In the genomic region with DNA sequence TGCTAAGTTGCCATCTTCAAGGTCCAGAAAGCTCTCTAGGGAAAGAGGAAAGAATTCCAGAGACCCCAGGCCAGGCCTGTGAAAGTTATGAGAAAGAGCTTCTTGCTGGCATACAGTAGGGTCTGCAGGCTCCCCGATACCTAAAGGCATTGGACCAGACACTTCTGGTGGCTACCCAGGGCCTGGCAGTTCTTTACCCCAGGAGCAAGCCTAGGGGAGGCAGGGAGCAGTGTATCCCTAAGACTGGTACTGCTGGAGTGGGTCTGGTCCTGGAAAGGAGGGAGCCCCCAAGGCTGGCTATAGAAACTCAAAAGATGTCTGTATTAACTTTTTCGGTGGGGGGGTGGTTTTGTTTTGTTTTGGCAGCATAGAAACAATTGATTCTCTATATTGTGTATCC, we compare ENCODE assay signal across 18 cellular contexts. TPM values are rescaled to one million over a fixed set of nuclear protein-coding genes. Genes with fewer than 3 reads are reported as not detected.
A peak's percentile ranks its signal among the peaks of the same experiment; 100 is the strongest.
DNase-seq lines count a peak whose midpoint lies in the region; ATAC-seq, FAIRE-seq and TF ChIP-seq lines count a peak whose summit lies in the region.
"Had no signal": no experiment of that assay in that cellular context is flagged by ENCODE, and none has a peak within 500 bp of the region (broad histone marks: within the 10 kb centered on the region; RNA-seq: fewer than 3 reads in every experiment).

No MANE protein-coding gene starts in this region.

- no peak overlapping the region for H2BK5ac ChIP-seq in H9 (ENCODE audit: insufficient read length, low read length)

- H3K36me3 ChIP-seq in heart right ventricle (peaks cover 0 to 56% (median 23%) of the 10 kb centered on the region in 9 donors), K562 (ENCODE audit: control insufficient read depth, insufficient read depth, low read length) (peaks cover 43% of the 10 kb centered on the region; the same call in 2 of the 3 replicates), thoracic aorta (peaks cover 30% of the 10 kb centered on the region)

- no peak overlapping the region for H3K4me2 ChIP-seq in H9 (ENCODE audit: insufficient read depth, insufficient read length, low read length)
- no peak overlapping the region for H3K4me2 ChIP-seq in K562 (ENCODE audit: insufficient read depth, low read length)
- H3K4me2 ChIP-seq: KMS-11 had no signal

- H3K27me3 Mint-ChIP-seq in H9 (ENCODE audit: low read depth): no peaks in the 10 kb centered on the region
- no peaks in the 10 kb centered on the region for H3K27me3 Mint-ChIP-seq in activated CD8-positive, alpha-beta T cell treated with anti-CD3 and anti-CD28 coated beads, Interleukin-2, amount 10 ng/mL, durations not matched to agents 7 days and 5 days (ENCODE audit: low read depth)

- POLR2A ChIA-PET in K562 (lab: Yijun Ruan, JAX): interaction anchor here (1.0 to 1.2 kb wide), 4 partner anchors 9 to 26 kb away, joined by 4 to 8 read pairs (median 4); no protein-coding TSS in a partner anchor
- POLR2A ChIA-PET in activated CD8-positive, alpha-beta T cell treated with anti-CD3 and anti-CD28 coated beads, Interleukin-2, amount 10 ng/mL, durations not matched to agents 7 days and 5 days (lab: Charles Lee): interaction anchor here (0.9 kb wide), 1 partner anchor 10 kb away, joined by 3 read pairs; no protein-coding TSS in a partner anchor

- H3K36me3 Mint-ChIP-seq in H9 (ENCODE audit: insufficient read depth in 1 of 3, low read depth in 3 of 3): peaks cover 37 to 53% (median 37%) of the 10 kb centered on the region in 3 experiments; a peak in 6 of 7 replicates
- peaks cover 49% of the 10 kb centered on the region for H3K36me3 Mint-ChIP-seq in activated CD8-positive, alpha-beta T cell treated with anti-CD3 and anti-CD28 coated beads, Interleukin-2, amount 10 ng/mL, durations not matched to agents 7 days and 5 days (ENCODE audit: low read depth)

- no peak overlapping the region for H4K5ac ChIP-seq in H9 (ENCODE audit: insufficient read length, low read depth, low read length)

- TF ChIP-seq CTCF in heart right ventricle (IDR thresholded peaks at IDR 0.05) (no peak), H9 (conservative IDR thresholded peaks at IDR 0.05) (no peak), K562 (IDR thresholded peaks at IDR 0.05 in 2 of 3, conservative IDR thresholded peaks at IDR 0.05 in 1 of 3; ENCODE audit: insufficient read depth in 2 of 3, low read depth in 1 of 3, low read length in 3 of 3) (no peak), thoracic aorta (IDR thresholded peaks at IDR 0.05) (no peak)

- H3K4me1 ChIP-seq in heart right ventricle: peaks cover 6 to 22% (median 15%) of the 10 kb centered on the region in 9 donors
- no peaks in the 10 kb centered on the region for H3K4me1 ChIP-seq in H9 (ENCODE audit: insufficient read depth, low read length)
- H3K4me1 ChIP-seq in K562 (replicated peaks in 1 of 2; ENCODE audit: control insufficient read depth in 2 of 2, insufficient read depth in 2 of 2, low read length in 2 of 2): 0 out of 5 replicates have a peak, but pooled peaks cover 0 to 2% of the 10 kb centered on the region in 2 experiments
- H3K4me1 ChIP-seq in thoracic aorta (ENCODE audit: control insufficient read depth in 1 of 2, low read depth in 2 of 2): peaks cover 6 to 19% of the 10 kb centered on the region in 2 donors

- H3K18ac ChIP-seq in H9 (ENCODE audit: insufficient read length, low read depth, low read length): no peak overlapping the region

- H3K27me3 ChIP-seq in heart right ventricle (no peaks in the 10 kb centered on the region), H9 (ENCODE audit: insufficient read depth, low read length) (no peaks in the 10 kb centered on the region), K562 (ENCODE audit: control insufficient read depth in 2 of 2, insufficient read depth in 2 of 2, low read length in 2 of 2) (no peaks in the 10 kb centered on the region), thoracic aorta (replicated peaks; ENCODE audit: insufficient read depth) (no peaks in the 10 kb centered on the region)

- no peaks in the 10 kb centered on the region for H4K20me1 ChIP-seq in H9 (ENCODE audit: control insufficient read depth, insufficient read depth, insufficient read length)
- peaks cover 6% of the 10 kb centered on the region; the same call in 1 of the 2 replicates for H4K20me1 ChIP-seq in K562 (replicated peaks; ENCODE audit: control insufficient read depth, insufficient read depth, low read length)

- no peaks in the 10 kb centered on the region for H3K79me2 ChIP-seq in H9 (ENCODE audit: insufficient read depth, low read length)
- H3K79me2 ChIP-seq in K562 (ENCODE audit: control insufficient read depth, insufficient read depth, low read length): no peaks in the 10 kb centered on the region

- in situ Hi-C loops in K562 (cut with MboI): no loop called here

- no peak overlapping the region for H3K4me3 Mint-ChIP-seq in H9
- H3K4me3 Mint-ChIP-seq in activated CD8-positive, alpha-beta T cell treated with anti-CD3 and anti-CD28 coated beads, Interleukin-2, amount 10 ng/mL, durations not matched to agents 7 days and 5 days: no peak overlapping the region
- H3K4me3 Mint-ChIP-seq: CD8-positive, alpha-beta T cell had no signal

- no peak overlapping the region for H4K8ac ChIP-seq in H9 (replicated peaks; ENCODE audit: insufficient read length, low read depth, low read length)

- H3K56ac ChIP-seq in H9 (ENCODE audit: insufficient read length, low read depth, low read length): no peak overlapping the region

- no peaks in the 10 kb centered on the region for H3K23me2 ChIP-seq in H9 (ENCODE audit: insufficient read length, low read depth, low read length, poor library complexity, severe bottlenecking)

- intact Hi-C loops in heart right ventricle (cut with DNase I) (no loop called here), Right ventricle myocardium inferior (cut with DNase I) (no loop called here), K562 (cut with micrococcal nuclease) (no loop called here)

- DNase-seq in heart right ventricle: no peak
- no peak for DNase-seq in Right ventricle myocardium inferior (ENCODE audit: missing footprints)
- no peak for DNase-seq in H9
- DNase-seq in K562 (ENCODE audit: extremely low read depth in 1 of 4, low spot score in 3 of 4): no peak
- DNase-seq in thoracic aorta (ENCODE audit: low spot score): no peak
- no peak for DNase-seq in activated CD8-positive, alpha-beta T cell treated with anti-CD3 and anti-CD28 coated beads, Interleukin-2, amount 10 ng/mL, durations not matched to agents 7 days and 5 days
- no peak for DNase-seq in effector CD4-positive, alpha-beta T cell
- DNase-seq: ACHN; CD8-positive, alpha-beta T cell; DMS79 treated with DMSO at 0.1 percent for 48 hours; NCI-H1092; NCI-H345; PC-3 had no signal

- no peaks in the 10 kb centered on the region for H3K9me3 Mint-ChIP-seq in H9
- no peaks in the 10 kb centered on the region for H3K9me3 Mint-ChIP-seq in activated CD8-positive, alpha-beta T cell treated with anti-CD3 and anti-CD28 coated beads, Interleukin-2, amount 10 ng/mL, durations not matched to agents 7 days and 5 days (ENCODE audit: insufficient read depth)
- H3K9me3 Mint-ChIP-seq: CD8-positive, alpha-beta T cell had no signal

- ATAC-seq in heart right ventricle (peak in 4 of 8 donors; percentile 6 to 20 (median 12)), Right ventricle myocardium inferior (no peak), K562 (peak; percentile 57), thoracic aorta (ENCODE audit: insufficient number of reproducible peaks, low FRiP score, low read depth) (no peak), GM21825 (IDR thresholded peaks at IDR 0.05; ENCODE audit: unreplicated experiment) (no peak)
- ATAC-seq in activated CD8-positive, alpha-beta T cell treated with anti-CD3 and anti-CD28 coated beads, Interleukin-2, amount 10 ng/mL, durations not matched to agents 7 days and 5 days: no peak
- ATAC-seq: CD8-positive, alpha-beta T cell; PC-3 had no signal

- no peaks in the 10 kb centered on the region for H3K4me1 Mint-ChIP-seq in H9
- H3K4me1 Mint-ChIP-seq in activated CD8-positive, alpha-beta T cell treated with anti-CD3 and anti-CD28 coated beads, Interleukin-2, amount 10 ng/mL, durations not matched to agents 7 days and 5 days (ENCODE audit: low read depth): peaks cover 4% of the 10 kb centered on the region

- H3K4me3 ChIP-seq in heart right ventricle: no peak overlapping the region
- no peak overlapping the region for H3K4me3 ChIP-seq in K562
- H3K4me3 ChIP-seq in thoracic aorta: no peak overlapping the region

- no peak for FAIRE-seq in K562 (lab: Jason Lieb, UNC)
- FAIRE-seq: D721Med, G401.6, H54 had no signal

- BruUV-seq in K562 (replicated peaks; lab: Mats Ljungman, UMichigan): no TSS peak

- TF ChIP-seq POLR2A in K562 (conservative IDR thresholded peaks at IDR 0.05): 0 out of 2 replicates have a peak, but pooled peaks have one; percentile 47

- no peak overlapping the region for H3T11ph ChIP-seq in H9 (ENCODE audit: low read length)

- no peak overlapping the region for H2BK12ac ChIP-seq in H9 (ENCODE audit: insufficient read length, low read depth, low read length)

- H3K27ac Mint-ChIP-seq in H9: peak overlapping the region in 2 of 3 experiments; percentile 62 to 73; a peak in 2 of 7 replicates
- H3K27ac Mint-ChIP-seq in activated CD8-positive, alpha-beta T cell treated with anti-CD3 and anti-CD28 coated beads, Interleukin-2, amount 10 ng/mL, durations not matched to agents 7 days and 5 days: no peak overlapping the region

- CTCF ChIA-PET in K562 (lab: Yijun Ruan, JAX; ENCODE audit: low intra/inter-chr PET ratio): no interaction called here
- CTCF ChIA-PET in activated CD8-positive, alpha-beta T cell treated with anti-CD3 and anti-CD28 coated beads, Interleukin-2, amount 10 ng/mL, durations not matched to agents 7 days and 5 days (lab: Charles Lee): no interaction called here

- WGBS in heart right ventricle, 2 donors: 91% methylated on average over 2 of the region's 2 CpGs
- WGBS in H9 (ENCODE audit: extremely low coverage, insufficient read length, low lambda C conversion rate): no CpG with 5 or more reads among the region's 2 CpGs
- WGBS in K562 (ENCODE audit: insufficient coverage, low coverage, missing lambda C conversion rate): 77% methylated on average over 2 of the region's 2 CpGs

- no peak overlapping the region for H4K91ac ChIP-seq in H9 (ENCODE audit: insufficient read length, low read depth, low read length)

- peak overlapping the region in 9 of 10 donors; percentile 1 to 82 (median 71) for H3K27ac ChIP-seq in heart right ventricle
- no peak overlapping the region for H3K27ac ChIP-seq in H9 (ENCODE audit: insufficient read length, low read depth, low read length)
- no peak overlapping the region for H3K27ac ChIP-seq in K562 (ENCODE audit: extremely low read depth, low read depth, low read length)
- H3K27ac ChIP-seq in thoracic aorta: peak overlapping the region; percentile 49 to 51
- H3K27ac ChIP-seq: KMS-11 had no signal

- no peak overlapping the region for H2BK15ac ChIP-seq in H9 (ENCODE audit: low read depth, low read length)

- no peak overlapping the region for H3K14ac ChIP-seq in H9 (ENCODE audit: insufficient read depth, low read length)

- H3K4ac ChIP-seq in H9 (ENCODE audit: low read depth, low read length): no peak overlapping the region

- no peak overlapping the region for H3K23ac ChIP-seq in H9 (ENCODE audit: insufficient read length, low read depth, low read length)

- no peak for TF ChIP-seq EP300 in K562 (IDR thresholded peaks at IDR 0.05; ENCODE audit: low read length)

- H2BK20ac ChIP-seq in H9 (ENCODE audit: low read depth, low read length, poor library complexity, severe bottlenecking): no peak overlapping the region

- TF ChIP-seq RAD21 in K562 (CRISPR knock-in tag; conservative IDR thresholded peaks at IDR 0.05 in 1 of 2, IDR thresholded peaks at IDR 0.05 in 1 of 2): no peak

- H3K79me1 ChIP-seq in H9 (ENCODE audit: insufficient read depth, low read depth, low read length, poor library complexity, severe bottlenecking): no peaks in the 10 kb centered on the region

- H3K9me1 ChIP-seq in K562 (ENCODE audit: control insufficient read depth, insufficient read depth, low read length): peaks cover 4% of the 10 kb centered on the region

- no peak overlapping the region for H2BK120ac ChIP-seq in H9 (ENCODE audit: low read depth, low read length, poor library complexity, severe bottlenecking)

- no peak overlapping the region for H2AK5ac ChIP-seq in H9 (ENCODE audit: insufficient read length, low read length)

- H2AFZ ChIP-seq in H9 (ENCODE audit: low read length) (no peak overlapping the region), K562 (ENCODE audit: low read depth, low read length) (no peak overlapping the region)

- H3K9ac ChIP-seq in H9 (ENCODE audit: extremely low read depth, insufficient read length, low read length) (no peak overlapping the region), K562 (ENCODE audit: insufficient read depth in 1 of 2, low read depth in 2 of 2, low read length in 2 of 2) (peak overlapping the region in 1 of 2 experiments; percentile 28; a peak in 1 of 4 replicates)
- H3K9ac ChIP-seq: KMS-11 had no signal

- H3K9me3 ChIP-seq in heart right ventricle (no peaks in the 10 kb centered on the region), H9 (ENCODE audit: control insufficient read depth, low read depth, low read length) (no peaks in the 10 kb centered on the region), K562 (replicated peaks; ENCODE audit: control insufficient read depth, insufficient read depth, low read depth, low read length) (no peaks in the 10 kb centered on the region), thoracic aorta (no peaks in the 10 kb centered on the region)

RNA-seq across cellular contexts. Expression of a gene that starts 19.8 kb away (rescaled TPM):
- total RNA-seq in heart right ventricle: 10 to 100 TPM; 12.6 to 20.6 (median 16.3) TPM
- 10 to 100 TPM in 1 of 2 donors, 1 to 10 TPM in 1; 7.5 to 14.3 TPM for polyA plus RNA-seq in heart right ventricle
- 14.9 TPM for total RNA-seq in Right ventricle myocardium inferior
- total RNA-seq in H9 (2021): 35.9 and 36.9 TPM in 2 replicates
- 72.1 and 83.0 TPM in 2 replicates for total RNA-seq in K562 (2011; cell fraction: chromatin; rRNA removed; ENCODE audit: low replicate concordance)
- 38.9 and 45.9 TPM in 2 replicates for total RNA-seq in K562 (2011; cell fraction: nucleolus; rRNA removed)
- 36.3 and 46.0 TPM in 2 replicates for total RNA-seq in K562 (2011; cell fraction: nucleoplasm; rRNA removed)
- total RNA-seq in K562 (2014; rRNA removed): 10.5 and 11.7 TPM in 2 replicates
- total RNA-seq in K562 (2014; rRNA removed; fragmentation: Illumina TruSeq; extraction: Trizol): 8.5 and 9.2 TPM in 2 replicates
- total RNA-seq in K562 (2015; rRNA removed; fragmentation: Illumina TruSeq; extraction: Trizol): 9.7 and 10.6 TPM in 2 replicates
- total RNA-seq in K562 (2021): 23.8 and 24.6 TPM in 2 replicates
- 5.3 and 5.7 TPM in 2 replicates for polyA plus RNA-seq in K562 (2011; rRNA removed)
- polyA plus RNA-seq in K562 (2011; cell fraction: cytosol; rRNA removed): 6.2 and 7.3 TPM in 2 replicates
- polyA plus RNA-seq in K562 (2011; cell fraction: nucleus; rRNA removed): 15.6 and 25.6 TPM in 2 replicates
- polyA plus RNA-seq in K562 (2012): 15.9 and 16.0 TPM in 2 replicates
- polyA plus RNA-seq in K562 (2014; fragmentation: Illumina TruSeq; extraction: Trizol): 15.3 and 16.2 TPM in 2 replicates
- polyA plus RNA-seq in K562 (2014; fragmentation: Nextera tagmentation; extraction: Ambion mirVana): under 1 TPM; 0.46 to 0.55 TPM
- 9.5 and 9.6 TPM in 2 replicates for polyA plus RNA-seq in K562 (2014; rRNA removed)
- 13.8 and 14.6 TPM in 2 replicates for polyA minus RNA-seq in K562 (2011; rRNA and poly(A)+ RNA removed)
- 16.5 and 17.6 TPM in 2 replicates for polyA minus RNA-seq in K562 (2011; cell fraction: cytosol; rRNA and poly(A)+ RNA removed)
- 16.0 and 19.1 TPM in 2 replicates for polyA minus RNA-seq in K562 (2011; cell fraction: nucleus; rRNA and poly(A)+ RNA removed)
- total RNA-seq in thoracic aorta: 10 to 100 TPM; 22.3 to 42.9 TPM
- total RNA-seq in activated CD8-positive, alpha-beta T cell treated with anti-CD3 and anti-CD28 coated beads, Interleukin-2, amount 10 ng/mL, durations not matched to agents 7 days and 5 days: 10 to 100 TPM; 31.9 to 33.0 TPM

RNA-seq across cellular contexts. Expression of a gene that starts 47.7 kb away (rescaled TPM):
- total RNA-seq in heart right ventricle (10 to 100 TPM; 27.4 to 42.1 (median 30.6) TPM), Right ventricle myocardium inferior (27.2 TPM), H9 (2021) (88.5 and 92.0 TPM in 2 replicates), K562 (2014; rRNA removed) (32.1 and 35.5 TPM in 2 replicates), K562 (2014; rRNA removed; fragmentation: Illumina TruSeq; extraction: Trizol) (38.0 and 40.9 TPM in 2 replicates), K562 (2015; rRNA removed; fragmentation: Illumina TruSeq; extraction: Trizol) (46.0 and 47.1 TPM in 2 replicates), K562 (2021) (43.5 and 49.1 TPM in 2 replicates), thoracic aorta (10 to 100 TPM; 29.8 to 83.1 TPM)
- polyA plus RNA-seq in heart right ventricle (10 to 100 TPM; 13.4 to 19.3 TPM), K562 (2011; rRNA removed) (51.5 and 54.7 TPM in 2 replicates), K562 (2014; fragmentation: Illumina TruSeq; extraction: Trizol) (40.4 and 44.8 TPM in 2 replicates), K562 (2014; fragmentation: Nextera tagmentation; extraction: Ambion mirVana) (10 to 100 TPM; 19.2 to 59.3 TPM), K562 (2014; rRNA removed) (32.6 and 35.2 TPM in 2 replicates)
- 223 and 256 TPM in 2 replicates for total RNA-seq in K562 (2011; cell fraction: chromatin; rRNA removed; ENCODE audit: low replicate concordance)
- total RNA-seq in K562 (2011; cell fraction: nucleolus; rRNA removed): 134 and 146 TPM in 2 replicates
- 170 and 171 TPM in 2 replicates for total RNA-seq in K562 (2011; cell fraction: nucleoplasm; rRNA removed)
- 44.6 and 45.9 TPM in 2 replicates for polyA plus RNA-seq in K562 (2011; cell fraction: cytosol; rRNA removed)
- 74.6 and 75.8 TPM in 2 replicates for polyA plus RNA-seq in K562 (2011; cell fraction: nucleus; rRNA removed)
- polyA plus RNA-seq in K562 (2012): 34.3 and 38.0 TPM in 2 replicates
- polyA minus RNA-seq in K562 (2011; rRNA and poly(A)+ RNA removed): 56.5 and 61.8 TPM in 2 replicates
- 35.3 and 43.3 TPM in 2 replicates for polyA minus RNA-seq in K562 (2011; cell fraction: cytosol; rRNA and poly(A)+ RNA removed)
- polyA minus RNA-seq in K562 (2011; cell fraction: nucleus; rRNA and poly(A)+ RNA removed): 68.3 and 94.6 TPM in 2 replicates
- 100 to 1,000 TPM; 105 to 118 TPM for total RNA-seq in activated CD8-positive, alpha-beta T cell treated with anti-CD3 and anti-CD28 coated beads, Interleukin-2, amount 10 ng/mL, durations not matched to agents 7 days and 5 days

Comparison
In these comparisons a context has a peak if more than half of its experiments do, and no peak if none do; other contexts are left out.
1. H3K27ac ChIP-seq: peak in heart right ventricle (9 of 10) and thoracic aorta (2 of 2); none in H9 (single experiment) and K562 (single experiment).